ENCODE assay signal across 1 cellular context in genomic region chr1:32771561-32772280, GRCh38.
TF ChIP-seq lines count a peak whose summit lies in the region.

No MANE protein-coding gene starts in this region.

TF ChIP-seq in HepG2, 621 proteins besides CTCF, POLR2A, EP300 and RAD21:
- TF ChIP-seq ZNF777 (CRISPR knock-in tag; IDR thresholded peaks at IDR 0.05), result no peak
- no peak for TF ChIP-seq ZMAT3 (CRISPR knock-in tag; conservative IDR thresholded peaks at IDR 0.05)
- TF ChIP-seq ZNF614 (CRISPR knock-in tag; IDR thresholded peaks at IDR 0.05; ENCODE audit: borderline replicate concordance), result no peak
- peak; percentile 95 for TF ChIP-seq AGO2 (optimal IDR thresholded peaks at IDR 0.05; ENCODE audit: low read depth, low read length)
- TF ChIP-seq RBM22 (optimal IDR thresholded peaks at IDR 0.05; ENCODE audit: low read length), result peak; percentile 65
- TF ChIP-seq ZNF883 (CRISPR knock-in tag; IDR thresholded peaks at IDR 0.05; ENCODE audit: not compliant biosample characterization), result peak; percentile 31
